In the genomic region with DNA sequence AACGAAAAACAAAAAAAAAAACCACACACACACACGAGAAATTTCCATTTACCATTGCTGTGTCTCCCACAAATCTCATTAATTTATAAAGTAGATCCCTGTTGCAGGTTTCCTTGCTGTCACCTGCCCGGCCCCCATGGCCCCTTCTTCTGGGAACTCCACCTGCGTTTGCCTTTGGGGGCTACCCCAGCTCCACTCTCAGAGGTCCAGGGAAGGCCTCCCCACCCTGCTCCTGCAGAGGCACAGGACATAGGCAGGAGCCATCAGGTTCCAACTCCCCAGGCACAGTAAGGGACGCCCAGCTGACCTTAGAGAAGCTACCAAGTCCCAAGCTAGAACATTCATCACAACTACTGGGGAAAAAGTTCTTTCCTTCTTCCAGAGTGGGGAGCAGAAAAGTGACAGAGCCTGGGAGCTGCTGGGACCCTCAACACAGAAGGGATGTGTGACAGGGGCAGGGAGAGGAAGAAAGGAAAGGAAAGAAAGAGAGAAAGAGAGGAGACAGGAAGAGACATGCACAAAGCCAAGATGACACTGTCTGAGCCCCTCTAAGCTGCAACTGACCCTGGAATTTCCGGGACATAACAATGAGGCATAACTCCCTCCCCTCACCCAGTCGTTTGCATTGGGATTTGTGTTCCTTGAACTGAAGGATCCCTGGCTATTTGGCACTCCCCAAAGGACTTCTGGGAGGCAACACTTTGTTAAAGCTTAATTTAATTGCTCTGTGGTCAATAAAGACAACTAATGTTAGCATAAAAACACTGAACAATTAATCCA, we compare ENCODE assay signal across 21 cellular contexts.
"Had no signal": no experiment of that assay in that cellular context is flagged by ENCODE, and none has a peak within 500 bp of the region (broad histone marks: within the 10 kb centered on the region; RNA-seq: fewer than 3 reads in every experiment).

No MANE protein-coding gene starts in this region.

- H3K27ac ChIP-seq: parathyroid adenoma, sigmoid colon, stomach, tibial artery had no signal

- H3K4me1 Mint-ChIP-seq: memory B cell, neural crest cell had no signal

- H3K79me2 ChIP-seq: parathyroid adenoma had no signal

- H3K9me3 Mint-ChIP-seq: effector memory CD8-positive, alpha-beta T cell; memory B cell; natural killer cell treated with Interleukin-12 subunit alpha and Interleukin-12 subunit beta and Interleukin-15 and Interleukin-18, amount 100 ng/mL, for 72 hours; neural crest cell; stimulated activated effector memory CD8-positive, alpha-beta T cell treated with anti-CD3 and anti-CD28 coated beads, Interleukin-12 subunit alpha, Interleukin-12 subunit beta, amount 100 ng/mL, for 72 hours; type B pancreatic cell had no signal

- H3K4me1 ChIP-seq: parathyroid adenoma, sigmoid colon, stomach, tibial artery had no signal

- H3K36me3 Mint-ChIP-seq: memory B cell; naive B cell; natural killer cell treated with Interleukin-12 subunit alpha and Interleukin-12 subunit beta and Interleukin-15 and Interleukin-18, amount 100 ng/mL, for 72 hours; stimulated activated effector memory CD8-positive, alpha-beta T cell treated with anti-CD3 and anti-CD28 coated beads, Interleukin-12 subunit alpha, Interleukin-12 subunit beta, amount 100 ng/mL, for 72 hours had no signal

- H3K4me3 ChIP-seq: lung, sigmoid colon, stomach, tibial artery had no signal

- DNase-seq: cortex of kidney; effector memory CD8-positive, alpha-beta T cell; hypothalamus; kidney; naive B cell; sigmoid colon; stimulated activated CD4-positive, alpha-beta T cell treated with anti-CD3 and anti-CD28 coated beads, Interleukin-2, amount 100 ng/mL, for 24 hours; stimulated activated CD4-positive, alpha-beta T cell treated with anti-CD3 and anti-CD28 coated beads, Interleukin-4, amount 100 ng/mL, for 24 hours; stimulated activated naive CD4-positive, alpha-beta T cell treated with Interleukin-2 at 50 U/mL for 16 hours; stomach; tibial artery had no signal

- ATAC-seq: effector memory CD8-positive, alpha-beta T cell; left lobe of liver; right cardiac atrium; stimulated activated effector memory CD8-positive, alpha-beta T cell treated with anti-CD3 and anti-CD28 coated beads, Interleukin-12 subunit alpha, Interleukin-12 subunit beta, amount 100 ng/mL, for 72 hours had no signal

- H3K9ac ChIP-seq: parathyroid adenoma had no signal

- H3K4me3 Mint-ChIP-seq: effector memory CD8-positive, alpha-beta T cell; memory B cell; naive B cell; natural killer cell treated with Interleukin-12 subunit alpha and Interleukin-12 subunit beta and Interleukin-15 and Interleukin-18, amount 100 ng/mL, for 72 hours; neural crest cell; stimulated activated effector memory CD8-positive, alpha-beta T cell treated with anti-CD3 and anti-CD28 coated beads, Interleukin-12 subunit alpha, Interleukin-12 subunit beta, amount 100 ng/mL, for 72 hours; type B pancreatic cell had no signal

- H3K9me3 ChIP-seq: sigmoid colon had no signal

- H3K27ac Mint-ChIP-seq: memory B cell; natural killer cell treated with Interleukin-12 subunit alpha and Interleukin-12 subunit beta and Interleukin-15 and Interleukin-18, amount 100 ng/mL, for 72 hours; progenitor cell of endocrine pancreas; stimulated activated effector memory CD8-positive, alpha-beta T cell treated with anti-CD3 and anti-CD28 coated beads, Interleukin-12 subunit alpha, Interleukin-12 subunit beta, amount 100 ng/mL, for 72 hours; type B pancreatic cell had no signal

- H3K27me3 ChIP-seq: stomach had no signal

- H3K36me3 ChIP-seq: sigmoid colon, tibial artery had no signal

- H3K27me3 Mint-ChIP-seq: progenitor cell of endocrine pancreas, type B pancreatic cell had no signal

- H2AFZ ChIP-seq: parathyroid adenoma had no signal
